In genomic region chr12:49776413-49776812, GRCh38 we compare ENCODE assay signal across 8 cellular contexts. TPM values are rescaled to one million over a fixed set of nuclear protein-coding genes. Genes with fewer than 3 reads are reported as not detected.
DNase-seq lines count a peak whose midpoint lies in the region; ATAC-seq and TF ChIP-seq lines count a peak whose summit lies in the region.

No MANE protein-coding gene starts in this region.

- H3K27ac Mint-ChIP-seq in CD4-positive, CD25-positive, alpha-beta regulatory T cell = no peak overlapping the region
- H3K27ac Mint-ChIP-seq in activated CD4-positive, alpha-beta T cell treated with anti-CD3 and anti-CD28 coated beads for 36 hours = no peak overlapping the region

- H3K9ac ChIP-seq in colonic mucosa (ENCODE audit: low read depth in 2 of 2, low read length in 2 of 2) = peak overlapping the region in 1 of 2 donors; percentile 35

- no peaks in the 10 kb centered on the region for H3K36me3 ChIP-seq in CD4-positive, CD25-positive, alpha-beta regulatory T cell (ENCODE audit: control insufficient read depth, insufficient read depth, low read length)
- H3K36me3 ChIP-seq in colonic mucosa = no peaks in the 10 kb centered on the region
- H3K36me3 ChIP-seq in right lobe of liver = no peaks in the 10 kb centered on the region

- peak; percentile 15 to 70 (median 32) for DNase-seq in CD4-positive, CD25-positive, alpha-beta regulatory T cell
- DNase-seq in H4 (ENCODE audit: low spot score) (peak; percentile 66), NCI-H2196 (lab: John Stamatoyannopoulos, UW; ENCODE audit: unreplicated experiment) (peak; percentile 73), colonic mucosa (peak; percentile 53), right lobe of liver (peak; percentile 57 to 66 (median 63))
- peak; percentile 84 for DNase-seq in activated CD4-positive, alpha-beta T cell treated with anti-CD3 and anti-CD28 coated beads for 36 hours
- peak; percentile 13 for DNase-seq in stimulated activated CD8-positive, alpha-beta memory T cell treated with anti-CD3 and anti-CD28 coated beads, Interleukin-12 subunit alpha, Interleukin-12 subunit beta, amount 100 ng/mL, for 1 hour (ENCODE audit: low read depth)

- POLR2A ChIA-PET in activated CD4-positive, alpha-beta T cell treated with anti-CD3 and anti-CD28 coated beads for 36 hours (lab: Charles Lee) = no interaction called here

- intact Hi-C loops in activated CD4-positive, alpha-beta T cell treated with anti-CD3 and anti-CD28 coated beads for 36 hours (cut with DNase I, micrococcal nuclease) = loop anchor here (1.0 to 5.0 kb wide), 4 partner anchors 63 to 281 kb away; partner anchors contain the start of gene ASIC1 (in 1 of the 2)
- intact Hi-C loops in colonic mucosa (cut with DNase I) (loop anchor here (2.0 to 5.0 kb wide), 2 partner anchors 62 to 281 kb away; partner anchors contain the start of gene ASIC1), right lobe of liver (cut with DNase I) (loop anchor here in 1 of 2 donors (10.0 kb wide), 1 partner anchor 48 kb away; the partner anchor contains the start of gene NCKAP5L)

- CTCF ChIA-PET in activated CD4-positive, alpha-beta T cell treated with anti-CD3 and anti-CD28 coated beads for 36 hours (lab: Charles Lee) = interaction anchor here (0.6 to 3.1 kb wide), 9 partner anchors 19 to 139 kb away, joined by 3 to 36 read pairs (median 7); partner anchors contain the start of gene TMBIM6

- WGBS in right lobe of liver (ENCODE audit: insufficient coverage, low coverage, low lambda C conversion rate, missing lambda C conversion rate) = 11% methylated on average over 7 of the region's 7 CpGs

- H3K27ac ChIP-seq in CD4-positive, CD25-positive, alpha-beta regulatory T cell (ENCODE audit: insufficient read depth, low read length, poor library complexity, severe bottlenecking) = no peak overlapping the region
- no peak overlapping the region for H3K27ac ChIP-seq in colonic mucosa
- H3K27ac ChIP-seq in right lobe of liver = no peak overlapping the region

- H3K27me3 ChIP-seq in CD4-positive, CD25-positive, alpha-beta regulatory T cell (ENCODE audit: control insufficient read depth, insufficient read depth, low read length) = peaks cover 11% of the 10 kb centered on the region
- H3K27me3 ChIP-seq in colonic mucosa (no peaks in the 10 kb centered on the region), right lobe of liver (no peaks in the 10 kb centered on the region)

- H3K9me3 Mint-ChIP-seq in CD4-positive, CD25-positive, alpha-beta regulatory T cell = peaks cover 0 to 1% (median 0%) of the 10 kb centered on the region in 7 donors
- no peaks in the 10 kb centered on the region for H3K9me3 Mint-ChIP-seq in activated CD4-positive, alpha-beta T cell treated with anti-CD3 and anti-CD28 coated beads for 36 hours (ENCODE audit: low read depth)

- peaks cover 5% of the 10 kb centered on the region for H3K4me1 ChIP-seq in CD4-positive, CD25-positive, alpha-beta regulatory T cell (ENCODE audit: control insufficient read depth, insufficient read depth, low read length, poor library complexity, severe bottlenecking)
- H3K4me1 ChIP-seq in colonic mucosa = no peaks in the 10 kb centered on the region
- H3K4me1 ChIP-seq in right lobe of liver = no peaks in the 10 kb centered on the region

- H3K27me3 Mint-ChIP-seq in CD4-positive, CD25-positive, alpha-beta regulatory T cell = peaks cover 9% of the 10 kb centered on the region
- H3K27me3 Mint-ChIP-seq in activated CD4-positive, alpha-beta T cell treated with anti-CD3 and anti-CD28 coated beads for 36 hours = peaks cover 10% of the 10 kb centered on the region

- TF ChIP-seq POLR2A in right lobe of liver (IDR thresholded peaks at IDR 0.05) = no peak

- H3K4me1 Mint-ChIP-seq in CD4-positive, CD25-positive, alpha-beta regulatory T cell = peaks cover 4 to 11% (median 9%) of the 10 kb centered on the region in 4 donors
- peaks cover 14% of the 10 kb centered on the region for H3K4me1 Mint-ChIP-seq in activated CD4-positive, alpha-beta T cell treated with anti-CD3 and anti-CD28 coated beads for 36 hours

- peak; percentile 60 for TF ChIP-seq CTCF in colonic mucosa (IDR thresholded peaks at IDR 0.05)
- peak; percentile 72 to 88 (median 78) for TF ChIP-seq CTCF in right lobe of liver (IDR thresholded peaks at IDR 0.05)

- ATAC-seq in CD4-positive, CD25-positive, alpha-beta regulatory T cell (ENCODE audit: low read depth in 2 of 2) = peak; percentile 50 to 61
- peak; percentile 93 for ATAC-seq in activated CD4-positive, alpha-beta T cell treated with anti-CD3 and anti-CD28 coated beads for 36 hours
- ATAC-seq in right lobe of liver (peak; percentile 88 to 95 (median 90)), GM19467 (IDR thresholded peaks at IDR 0.05; ENCODE audit: unreplicated experiment) (no peak)

- H3K36me3 Mint-ChIP-seq in CD4-positive, CD25-positive, alpha-beta regulatory T cell = no peaks in the 10 kb centered on the region
- no peaks in the 10 kb centered on the region for H3K36me3 Mint-ChIP-seq in activated CD4-positive, alpha-beta T cell treated with anti-CD3 and anti-CD28 coated beads for 36 hours (ENCODE audit: low read depth)

- H3K9me3 ChIP-seq in CD4-positive, CD25-positive, alpha-beta regulatory T cell (ENCODE audit: control insufficient read depth in 2 of 2, low read length in 2 of 2) = no peaks in the 10 kb centered on the region
- H3K9me3 ChIP-seq in colonic mucosa = no peaks in the 10 kb centered on the region
- H3K9me3 ChIP-seq in right lobe of liver = no peaks in the 10 kb centered on the region

- H3K4me3 ChIP-seq in CD4-positive, CD25-positive, alpha-beta regulatory T cell (ENCODE audit: low read depth, low read length) = no peak overlapping the region
- H3K4me3 ChIP-seq in colonic mucosa (no peak overlapping the region), right lobe of liver (no peak overlapping the region)

- no peak overlapping the region for H3K4me3 Mint-ChIP-seq in CD4-positive, CD25-positive, alpha-beta regulatory T cell
- H3K4me3 Mint-ChIP-seq in activated CD4-positive, alpha-beta T cell treated with anti-CD3 and anti-CD28 coated beads for 36 hours = no peak overlapping the region

RNA-seq across cellular contexts. Expression of gene TMBIM6, which starts 35.1 kb away (rescaled TPM):
- 376 TPM for total RNA-seq in CD4-positive, CD25-positive, alpha-beta regulatory T cell
- 1,000 to 10,000 TPM; 1,002 to 1,224 (median 1,189) TPM for polyA plus RNA-seq in CD4-positive, CD25-positive, alpha-beta regulatory T cell
- total RNA-seq in H4 (2014; rRNA removed; shearing (Covaris generic)) = 554 and 683 TPM in 2 replicates
- total RNA-seq in activated CD4-positive, alpha-beta T cell treated with anti-CD3 and anti-CD28 coated beads for 36 hours = 100 to 1,000 TPM; 378 to 450 TPM
- total RNA-seq in colonic mucosa (1,000 to 10,000 TPM in 1 of 2 donors, 100 to 1,000 TPM in 1; 868 to 1,024 TPM), right lobe of liver (1,000 to 10,000 TPM in 3 of 6 experiments, 100 to 1,000 TPM in 3; 538 to 1,268 (median 937) TPM)

RNA-seq across cellular contexts. Expression of gene NCKAP5L, which starts 51.8 kb away (rescaled TPM):
- 7.8 TPM for total RNA-seq in CD4-positive, CD25-positive, alpha-beta regulatory T cell
- polyA plus RNA-seq in CD4-positive, CD25-positive, alpha-beta regulatory T cell = under 1 TPM; 0.18 to 0.91 (median 0.56) TPM
- 4.9 and 8.9 TPM in 2 replicates for total RNA-seq in H4 (2014; rRNA removed; shearing (Covaris generic))
- 1 to 10 TPM; 4.3 to 4.5 TPM for total RNA-seq in activated CD4-positive, alpha-beta T cell treated with anti-CD3 and anti-CD28 coated beads for 36 hours
- total RNA-seq in colonic mucosa (1 to 10 TPM; 2.4 to 4.1 TPM), right lobe of liver (1 to 10 TPM; 7.0 to 8.8 (median 7.9) TPM)

Comparison
In these comparisons a context has a peak if more than half of its experiments do, and no peak if none do; other contexts are left out.
1. DNase-seq: peak in every context shown above with its lines; median percentile 84 in activated CD4-positive, alpha-beta T cell treated with anti-CD3 and anti-CD28 coated beads for 36 hours; 73 in NCI-H2196; 66 in H4; 63 in right lobe of liver; 53 in colonic mucosa; 32 in CD4-positive, CD25-positive, alpha-beta regulatory T cell; 13 in stimulated activated CD8-positive, alpha-beta memory T cell treated with anti-CD3 and anti-CD28 coated beads, Interleukin-12 subunit alpha, Interleukin-12 subunit beta, amount 100 ng/mL, for 1 hour.